8 cellular contexts compared by ENCODE assay signal in the genomic region with DNA sequence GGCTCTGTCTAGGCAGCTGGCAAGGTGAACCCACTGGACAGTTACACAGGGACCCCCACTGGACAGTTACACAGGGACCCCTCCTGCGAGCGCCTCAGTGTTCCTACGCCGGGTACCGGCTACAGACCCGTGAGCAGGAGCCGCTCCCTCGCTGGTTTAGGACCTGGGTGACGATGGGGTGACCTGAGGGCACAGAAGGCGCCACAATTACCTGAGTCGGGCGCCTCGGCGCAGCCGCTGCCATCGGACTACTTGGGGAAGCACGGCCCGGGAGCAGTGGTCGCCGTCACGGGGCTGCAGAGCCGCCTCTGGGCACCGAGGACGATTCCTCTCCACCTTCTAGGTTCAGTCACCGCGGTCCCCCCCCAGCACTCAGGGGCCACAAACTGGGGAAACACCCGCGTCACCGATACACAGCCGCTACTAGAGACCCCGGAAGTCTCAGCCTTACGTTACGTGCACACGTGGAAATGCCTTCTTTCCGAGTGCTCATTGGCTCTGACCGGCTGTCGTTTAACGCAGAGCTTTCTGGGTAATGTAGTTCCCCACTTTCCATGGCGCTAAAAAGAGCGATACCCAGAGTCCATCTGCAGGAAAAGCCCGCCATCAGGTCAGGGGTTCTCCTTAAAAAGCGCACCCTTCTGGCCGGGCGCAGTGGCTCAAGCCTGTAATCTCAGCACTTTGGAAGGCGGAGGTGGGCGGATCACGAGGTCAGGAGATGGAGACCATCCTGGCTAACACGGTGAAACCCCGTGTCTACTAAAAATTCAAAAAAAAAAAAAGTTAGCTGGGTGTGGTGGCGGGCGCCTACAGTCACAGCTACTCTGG. TPM values are rescaled to one million over a fixed set of nuclear protein-coding genes. Genes with fewer than 3 reads are reported as not detected.
DNase-seq lines count a peak whose midpoint lies in the region; ATAC-seq and TF ChIP-seq lines count a peak whose summit lies in the region.
"Not testable (repeated sequence)": the region's sequence is repeated elsewhere in the genome, so short reads cannot be mapped to it uniquely, and the experiment has no call there.

TSS of gene ZNF417 (minus strand) at position 425 of the 828 bp plus-strand sequence. CDS start at position 244, 181 bp downstream.

- peaks cover 47% of the 10 kb centered on the region for H3K9me3 Mint-ChIP-seq in activated CD4-positive, alpha-beta T cell treated with anti-CD3 and anti-CD28 coated beads, Interleukin-2, amount 10 ng/mL, durations not matched to agents 24 days and 14 days
- H3K9me3 Mint-ChIP-seq in dendritic cell treated with granulocyte-macrophage colony-stimulating factor and Interleukin-4, amounts not matched to agents 40 ng/mL and 50 ng/mL, for 4 days: peaks cover 31% of the 10 kb centered on the region

- H3K27me3 Mint-ChIP-seq in activated CD4-positive, alpha-beta T cell treated with anti-CD3 and anti-CD28 coated beads, Interleukin-2, amount 10 ng/mL, durations not matched to agents 24 days and 14 days; dendritic cell treated with granulocyte-macrophage colony-stimulating factor and Interleukin-4, amounts not matched to agents 40 ng/mL and 50 ng/mL, for 4 days: not testable (repeated sequence)

- peak within 1 kb of the TSS; percentile 19 to 78 for H3K27ac ChIP-seq in left lung

- peaks cover 7 to 17% of the 10 kb centered on the region in 2 donors for H3K4me1 ChIP-seq in left lung

- TF ChIP-seq CTCF in left lung (IDR thresholded peaks at IDR 0.05): not testable (repeated sequence)

- peak within 1 kb of the TSS; percentile 95 for H3K4me3 Mint-ChIP-seq in activated CD4-positive, alpha-beta T cell treated with anti-CD3 and anti-CD28 coated beads, Interleukin-2, amount 10 ng/mL, durations not matched to agents 24 days and 14 days
- peak within 1 kb of the TSS; percentile 86 for H3K4me3 Mint-ChIP-seq in dendritic cell treated with granulocyte-macrophage colony-stimulating factor and Interleukin-4, amounts not matched to agents 40 ng/mL and 50 ng/mL, for 4 days

- H3K27ac Mint-ChIP-seq in activated CD4-positive, alpha-beta T cell treated with anti-CD3 and anti-CD28 coated beads, Interleukin-2, amount 10 ng/mL, durations not matched to agents 24 days and 14 days: peak within 1 kb of the TSS; percentile 93
- peak within 1 kb of the TSS; percentile 97 for H3K27ac Mint-ChIP-seq in dendritic cell treated with granulocyte-macrophage colony-stimulating factor and Interleukin-4, amounts not matched to agents 40 ng/mL and 50 ng/mL, for 4 days

- H3K27me3 ChIP-seq in left lung: not testable (repeated sequence)

- peaks cover 0 to 35% of the 10 kb centered on the region in 2 donors for H3K36me3 ChIP-seq in left lung

- H3K4me3 ChIP-seq in left lung: peak within 1 kb of the TSS; percentile 71 to 80

- H3K4me1 Mint-ChIP-seq in activated CD4-positive, alpha-beta T cell treated with anti-CD3 and anti-CD28 coated beads, Interleukin-2, amount 10 ng/mL, durations not matched to agents 24 days and 14 days: peaks cover 15% of the 10 kb centered on the region
- H3K4me1 Mint-ChIP-seq in dendritic cell treated with granulocyte-macrophage colony-stimulating factor and Interleukin-4, amounts not matched to agents 40 ng/mL and 50 ng/mL, for 4 days (ENCODE audit: low read depth): peaks cover 32% of the 10 kb centered on the region

- ATAC-seq in GM19324 (IDR thresholded peaks at IDR 0.05; ENCODE audit: low FRiP score, unreplicated experiment) (peak; percentile 97), HG03469 (IDR thresholded peaks at IDR 0.05; ENCODE audit: unreplicated experiment) (peak; percentile 96), left lung (peak; percentile 99)

- intact Hi-C loops in activated CD4-positive, alpha-beta T cell treated with anti-CD3 and anti-CD28 coated beads, Interleukin-2, amount 10 ng/mL, durations not matched to agents 24 days and 14 days (cut with micrococcal nuclease): loop anchor here (1.0 to 5.0 kb wide), 8 partner anchors 31 to 676 kb away; partner anchors contain the start of genes ZBTB45, ZNF256, ZNF550 and ZNF606
- intact Hi-C loops in dendritic cell treated with granulocyte-macrophage colony-stimulating factor and Interleukin-4, amounts not matched to agents 40 ng/mL and 50 ng/mL, for 4 days (cut with micrococcal nuclease); left lung (cut with DNase I): not testable (repeated sequence)

- peaks cover 58% of the 10 kb centered on the region for H3K36me3 Mint-ChIP-seq in activated CD4-positive, alpha-beta T cell treated with anti-CD3 and anti-CD28 coated beads, Interleukin-2, amount 10 ng/mL, durations not matched to agents 24 days and 14 days (ENCODE audit: low read depth)
- peaks cover 77% of the 10 kb centered on the region for H3K36me3 Mint-ChIP-seq in dendritic cell treated with granulocyte-macrophage colony-stimulating factor and Interleukin-4, amounts not matched to agents 40 ng/mL and 50 ng/mL, for 4 days (ENCODE audit: low read depth)

- H3K9me3 ChIP-seq in left lung: not testable (repeated sequence)

- peak in 13 of 14 donors; percentile 58 to 93 (median 80) for DNase-seq in C1 segment of cervical spinal cord (lab: John Stamatoyannopoulos, UW)
- peak; percentile 94 to 97 for DNase-seq in NCI-H526 (lab: John Stamatoyannopoulos, UW)
- peak; percentile 95 for DNase-seq in activated CD4-positive, alpha-beta T cell treated with anti-CD3 and anti-CD28 coated beads, Interleukin-2, amount 10 ng/mL, durations not matched to agents 24 days and 14 days
- peak; percentile 86 to 89 for DNase-seq in left lung
- peak; percentile 62 to 66 for DNase-seq in stimulated activated CD4-positive, alpha-beta T cell treated with anti-CD3 and anti-CD28 coated beads, Interleukin-2, amount 100 ng/mL, for 48 hours

RNA-seq across cellular contexts. Expression of gene ZNF417, which starts in this region (rescaled TPM):
- 9.7 and 11.6 TPM in 2 replicates for total RNA-seq in activated CD4-positive, alpha-beta T cell treated with anti-CD3 and anti-CD28 coated beads, Interleukin-2, amount 10 ng/mL, durations not matched to agents 24 days and 14 days
- 10 to 100 TPM; 15.8 to 20.7 TPM for total RNA-seq in left lung

Comparison
In these comparisons a context has a peak if more than half of its experiments do, and no peak if none do; other contexts are left out.
1. Peak in every context shown above with its lines: DNase-seq, ATAC-seq, H3K4me3 ChIP-seq and H3K27ac ChIP-seq.